19 cellular contexts compared by ENCODE assay signal in genomic region chr12:55057466-55057865, GRCh38. TPM values are rescaled to one million over a fixed set of nuclear protein-coding genes. Genes with fewer than 3 reads are reported as not detected.
DNase-seq lines count a peak whose midpoint lies in the region; ATAC-seq lines count a peak whose summit lies in the region.
"Had no signal": no experiment of that assay in that cellular context is flagged by ENCODE, and none has a peak within 500 bp of the region (broad histone marks: within the 10 kb centered on the region; RNA-seq: fewer than 3 reads in every experiment).

No MANE protein-coding gene starts in this region.

- ATAC-seq in GM18502 (IDR thresholded peaks at IDR 0.05; ENCODE audit: poor library complexity, unreplicated experiment): no peak
- ATAC-seq: foreskin keratinocyte; stimulated activated memory B cell treated with anti-CD40 and anti-IgM and Interleukin-4, amounts not matched to agents 10 μg/mL and 1 μg/mL and 100 μg/mL, for 72 hours had no signal

- DNase-seq in EL (peak; percentile 2), NCI-H1092 (lab: John Stamatoyannopoulos, UW) (peak; percentile 24), RPMI7951 (ENCODE audit: low read depth) (peak; percentile 29), myocyte (ENCODE audit: low read depth) (peak; percentile 14), SK-N-DZ (ENCODE audit: low spot score) (no peak), KG1 (lab: John Stamatoyannopoulos, UW) (no peak)
- DNase-seq: activated effector memory CD4-positive, alpha-beta T cell treated with anti-CD3 and anti-CD28 coated beads, Interleukin-2, amount 50 U/mL, for 16 hours; amygdala; BE2C; DMS79; foreskin keratinocyte; left ventricle myocardium inferior; T1000; thyroid gland had no signal

RNA-seq across cellular contexts. Expression of gene NEUROD4, which starts 37.7 kb away (rescaled TPM):
- not detected in 2 replicates for total RNA-seq in RPMI7951 (2014; rRNA removed; shearing (Covaris generic))
- not detected in 2 replicates for total RNA-seq in myocyte
- polyA plus RNA-seq in myocyte (2012): not detected
- not detected in 2 replicates for polyA plus RNA-seq in SK-N-DZ (2014; cell fraction: cytosol; rRNA removed)
- 0.03 TPM in 1 of 2 replicates, not detected in the other for polyA plus RNA-seq in SK-N-DZ (2014; cell fraction: nucleus; rRNA removed)
- total RNA-seq: chondrocyte, foreskin keratinocyte, left ventricle myocardium inferior, posterior vena cava, SJSA1, thyroid gland had no signal
- polyA plus RNA-seq: foreskin keratinocyte had no signal

Comparison
In these comparisons a context has a peak if more than half of its experiments do, and no peak if none do; other contexts are left out.
1. DNase-seq: peak in EL (single experiment), NCI-H1092 (single experiment), RPMI7951 (single experiment) and myocyte (single experiment); none in SK-N-DZ (single experiment) and KG1 (single experiment).